ENCODE assay signal across 20 cellular contexts in the genomic region with DNA sequence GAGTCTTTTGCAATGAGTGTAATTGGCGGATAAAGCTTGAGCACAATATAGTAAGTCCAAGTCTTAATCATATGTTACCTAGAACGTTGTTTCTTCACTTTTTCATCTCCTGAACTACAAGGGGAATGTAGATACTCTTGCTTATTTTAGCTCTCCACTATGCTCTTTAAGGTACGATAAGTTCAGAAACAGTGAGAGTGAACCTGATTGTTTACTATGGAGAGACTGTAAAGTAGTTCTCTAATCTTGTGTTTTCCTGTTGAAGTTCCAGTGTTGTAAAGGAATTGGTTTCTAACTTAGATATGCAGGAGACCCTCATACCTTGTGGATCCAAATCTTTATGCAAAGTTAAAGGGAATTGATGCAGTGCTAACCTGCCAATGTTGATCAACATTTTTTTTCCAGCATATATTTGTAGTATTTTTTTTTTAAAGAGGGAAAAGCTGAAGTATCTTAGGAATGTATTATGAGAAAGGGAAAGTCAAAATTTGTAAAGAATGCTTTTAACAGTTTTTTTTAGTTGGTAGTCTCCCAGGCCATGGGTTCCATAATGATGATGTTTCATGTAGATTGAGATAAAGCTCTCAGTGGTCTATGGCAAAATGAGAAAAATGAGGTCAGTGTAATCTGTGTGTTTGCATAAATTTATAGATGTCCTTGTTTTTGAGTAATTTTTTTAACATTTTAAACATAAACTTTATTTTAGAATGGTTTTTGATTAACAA. TPM values are rescaled to one million over a fixed set of nuclear protein-coding genes. Genes with fewer than 3 reads are reported as not detected.
A peak's percentile ranks its signal among the peaks of the same experiment; 100 is the strongest.
DNase-seq lines count a peak whose midpoint lies in the region; ATAC-seq and TF ChIP-seq lines count a peak whose summit lies in the region.
"Had no signal": no experiment of that assay in that cellular context is flagged by ENCODE, and none has a peak within 500 bp of the region (broad histone marks: within the 10 kb centered on the region; RNA-seq: fewer than 3 reads in every experiment).

No MANE protein-coding gene starts in this region.

- no peaks in the 10 kb centered on the region for H3K27me3 Mint-ChIP-seq in stimulated activated naive B cell treated with anti-CD40 and anti-IgM and Interleukin-4, amounts not matched to agents 10 μg/mL and 1 μg/mL and 100 μg/mL, for 72 hours
- H3K27me3 Mint-ChIP-seq in activated CD8-positive, alpha-beta T cell treated with anti-CD3 and anti-CD28 coated beads for 36 hours = no peaks in the 10 kb centered on the region
- H3K27me3 Mint-ChIP-seq: CD8-positive, alpha-beta memory T cell had no signal

- H3K36me3 ChIP-seq in SK-N-SH (replicated peaks in 1 of 2; ENCODE audit: control insufficient read depth in 1 of 2, insufficient read depth in 2 of 2, low read length in 1 of 2) (peaks cover 0 to 4% of the 10 kb centered on the region in 2 experiments), IMR-90 (ENCODE audit: control insufficient read depth, insufficient read depth, low read length) (no peaks in the 10 kb centered on the region)
- H3K36me3 ChIP-seq: BE2C, SJCRH30 had no signal

- no peak for TF ChIP-seq POLR2A in IMR-90 (IDR thresholded peaks at IDR 0.05; ENCODE audit: low read depth, low read length)

- no peak overlapping the region for H3K18ac ChIP-seq in IMR-90 (ENCODE audit: low read depth, low read length)

- peaks cover 8 to 10% of the 10 kb centered on the region in 2 donors for H3K36me3 Mint-ChIP-seq in stimulated activated naive B cell treated with anti-CD40 and anti-IgM and Interleukin-4, amounts not matched to agents 10 μg/mL and 1 μg/mL and 100 μg/mL, for 72 hours
- peaks cover 15% of the 10 kb centered on the region for H3K36me3 Mint-ChIP-seq in activated CD8-positive, alpha-beta T cell treated with anti-CD3 and anti-CD28 coated beads for 36 hours (ENCODE audit: low read depth)

- H4K20me1 ChIP-seq in SK-N-SH (ENCODE audit: insufficient read depth) = peaks cover 46% of the 10 kb centered on the region
- H4K20me1 ChIP-seq in IMR-90 (ENCODE audit: insufficient read depth, low read length) = peaks cover 20% of the 10 kb centered on the region; the same call in 1 of the 2 replicates

- H3K4me3 ChIP-seq in SK-N-SH (ENCODE audit: low read depth in 2 of 2, low read length in 1 of 2) (no peak overlapping the region), IMR-90 (ENCODE audit: insufficient read depth, low read depth, low read length) (no peak overlapping the region), fibroblast of the aortic adventitia (ENCODE audit: low read depth, low read length) (no peak overlapping the region)
- H3K4me3 ChIP-seq: SJCRH30 had no signal

- no peaks in the 10 kb centered on the region for H3K9me2 ChIP-seq in SK-N-SH

- no peak for TF ChIP-seq RAD21 in SK-N-SH (IDR thresholded peaks at IDR 0.05; ENCODE audit: low read length)
- TF ChIP-seq RAD21 in IMR-90 (IDR thresholded peaks at IDR 0.05; ENCODE audit: low read length) = no peak

- no peak overlapping the region for H3K4me3 Mint-ChIP-seq in stimulated activated naive B cell treated with anti-CD40 and anti-IgM and Interleukin-4, amounts not matched to agents 10 μg/mL and 1 μg/mL and 100 μg/mL, for 72 hours
- H3K4me3 Mint-ChIP-seq in activated CD8-positive, alpha-beta T cell treated with anti-CD3 and anti-CD28 coated beads for 36 hours = no peak overlapping the region
- H3K4me3 Mint-ChIP-seq: H9 had no signal

- in situ Hi-C loops in IMR-90 (cut with MboI; ENCODE audit: low sequenced_read_pairs) = no loop called here

- no peak overlapping the region for H4K91ac ChIP-seq in IMR-90 (ENCODE audit: insufficient read depth, low read depth, low read length)

- no peak overlapping the region for H2BK5ac ChIP-seq in IMR-90 (ENCODE audit: low read depth, low read length, poor library complexity, severe bottlenecking)

- H2AFZ ChIP-seq in SK-N-SH (ENCODE audit: low read depth) (no peak overlapping the region), IMR-90 (replicated peaks; ENCODE audit: low read length, poor library complexity) (no peak overlapping the region)

- H3K4me1 Mint-ChIP-seq in stimulated activated naive B cell treated with anti-CD40 and anti-IgM and Interleukin-4, amounts not matched to agents 10 μg/mL and 1 μg/mL and 100 μg/mL, for 72 hours = peaks cover 16 to 49% of the 10 kb centered on the region in 2 donors
- H3K4me1 Mint-ChIP-seq in activated CD8-positive, alpha-beta T cell treated with anti-CD3 and anti-CD28 coated beads for 36 hours (ENCODE audit: low read depth) = peaks cover 63% of the 10 kb centered on the region

- no peak overlapping the region for H2BK20ac ChIP-seq in IMR-90 (ENCODE audit: low read depth, low read length)

- no peak overlapping the region for H3K56ac ChIP-seq in IMR-90 (ENCODE audit: extremely low read depth, insufficient read depth, low read length)

- no peak overlapping the region for H2BK120ac ChIP-seq in IMR-90 (ENCODE audit: low read depth, low read length)

- no TSS peak for BruUV-seq in IMR-90 (replicated peaks; lab: Mats Ljungman, UMichigan)

- no peak overlapping the region for H2BK15ac ChIP-seq in IMR-90 (ENCODE audit: low read depth, low read length)

- peaks cover 4 to 35% of the 10 kb centered on the region in 2 experiments; a peak in 3 of 4 replicates for H3K79me1 ChIP-seq in IMR-90 (ENCODE audit: low read depth in 1 of 2, low read length in 2 of 2)

- H3K9ac ChIP-seq in SK-N-SH = no peak overlapping the region
- H3K9ac ChIP-seq in IMR-90 (ENCODE audit: low read depth, low read length) = no peak overlapping the region

- H3F3A ChIP-seq in SK-N-SH (replicated peaks; ENCODE audit: insufficient read depth) = peaks cover 18% of the 10 kb centered on the region

- peak overlapping the region; percentile 31 for H3K27ac Mint-ChIP-seq in stimulated activated naive B cell treated with anti-CD40 and anti-IgM and Interleukin-4, amounts not matched to agents 10 μg/mL and 1 μg/mL and 100 μg/mL, for 72 hours
- no peak overlapping the region for H3K27ac Mint-ChIP-seq in activated CD8-positive, alpha-beta T cell treated with anti-CD3 and anti-CD28 coated beads for 36 hours
- H3K27ac Mint-ChIP-seq: H9 had no signal

- H3K23ac ChIP-seq in IMR-90 (ENCODE audit: low read depth, low read length) = no peak overlapping the region

- DNase-seq in SK-N-SH = no peak
- DNase-seq in IMR-90 = no peak
- peak; percentile 56 for DNase-seq in fibroblast of the aortic adventitia (ENCODE audit: low read depth)
- no peak for DNase-seq in stimulated activated naive B cell treated with anti-CD40 and anti-IgM and Interleukin-4, amounts not matched to agents 10 μg/mL and 1 μg/mL and 100 μg/mL, for 72 hours
- no peak for DNase-seq in activated gamma-delta T cell (lab: John Stamatoyannopoulos, UW)
- DNase-seq in activated CD8-positive, alpha-beta T cell treated with anti-CD3 and anti-CD28 coated beads for 36 hours = no peak
- no peak for DNase-seq in stimulated activated naive CD4-positive, alpha-beta T cell (lab: John Stamatoyannopoulos, UW)
- DNase-seq: BE2C; CD8-positive, alpha-beta memory T cell; DMS 273 treated with DMSO at 0.1 percent for 48 hours; H9; NCI-H1436; NCI-H2029; NCI-H2171; NCI-H510A; NCI-H774; SJCRH30 had no signal

- H3K9me3 ChIP-seq in SK-N-SH = no peaks in the 10 kb centered on the region
- H3K9me3 ChIP-seq in IMR-90 (ENCODE audit: control insufficient read depth, insufficient read depth, low read length) = no peaks in the 10 kb centered on the region
- H3K9me3 ChIP-seq: BE2C, SJCRH30 had no signal

- H4K5ac ChIP-seq in IMR-90 (ENCODE audit: low read depth, low read length) = no peak overlapping the region

- intact Hi-C loops in IMR-90 (cut with micrococcal nuclease) = no loop called here
- intact Hi-C loops in activated CD8-positive, alpha-beta T cell treated with anti-CD3 and anti-CD28 coated beads for 36 hours (cut with micrococcal nuclease) = no loop called here

- H3K9me3 Mint-ChIP-seq in stimulated activated naive B cell treated with anti-CD40 and anti-IgM and Interleukin-4, amounts not matched to agents 10 μg/mL and 1 μg/mL and 100 μg/mL, for 72 hours = no peaks in the 10 kb centered on the region
- no peaks in the 10 kb centered on the region for H3K9me3 Mint-ChIP-seq in activated CD8-positive, alpha-beta T cell treated with anti-CD3 and anti-CD28 coated beads for 36 hours
- H3K9me3 Mint-ChIP-seq: CD8-positive, alpha-beta memory T cell; H9 had no signal

- H3K14ac ChIP-seq in IMR-90 (replicated peaks; ENCODE audit: low read depth, low read length) = no peak overlapping the region

- CTCF ChIA-PET in SK-N-SH (lab: Yijun Ruan, JAX) (interaction anchor here (1.1 to 2.0 kb wide), 2 partner anchors 15 to 42 kb away, joined by 3 to 9 read pairs; partner anchors contain the start of gene ATP11B), IMR-90 (lab: Yijun Ruan, JAX) (interaction anchor here (0.7 to 0.9 kb wide), 2 partner anchors 14 to 16 kb away, joined by 3 read pairs; no protein-coding TSS in a partner anchor)
- CTCF ChIA-PET in activated CD8-positive, alpha-beta T cell treated with anti-CD3 and anti-CD28 coated beads for 36 hours (lab: Charles Lee) = no interaction called here

- H2AK9ac ChIP-seq in IMR-90 (replicated peaks; ENCODE audit: low read depth, low read length, poor library complexity) = no peak overlapping the region

- 88% methylated on average over 3 of the region's 3 CpGs for WGBS in SK-N-SH (ENCODE audit: low lambda C conversion rate)
- no CpG with 5 or more reads among the region's 3 CpGs for WGBS in IMR-90 (ENCODE audit: extremely low coverage in 2 of 2, insufficient read length in 1 of 2), 2 experiments

- peaks cover 3% of the 10 kb centered on the region; the same call in 1 of the 2 replicates for H3K9me1 ChIP-seq in IMR-90 (ENCODE audit: insufficient read depth, low read length)

- ATAC-seq in SK-N-SH treated with all-trans-retinoic acid at 6 μM for 48 hours (peak; percentile 37), IMR-90 (ENCODE audit: low read depth) (peak; percentile 33; the same call in 1 of the 2 replicates)
- ATAC-seq in stimulated activated naive B cell treated with anti-CD40 and anti-IgM and Interleukin-4, amounts not matched to agents 10 μg/mL and 1 μg/mL and 100 μg/mL, for 72 hours (replicated peaks) = no peak
- no peak for ATAC-seq in activated CD8-positive, alpha-beta T cell treated with anti-CD3 and anti-CD28 coated beads for 36 hours

- dilution Hi-C loops in IMR-90 (cut with HindIII; ENCODE audit: low sequenced_read_pairs, unreplicated experiment) = no loop called here

- TF ChIP-seq EP300 in SK-N-SH (IDR thresholded peaks at IDR 0.05; ENCODE audit: borderline replicate concordance in 1 of 2, low read depth in 1 of 2, low read length in 1 of 2) = no peak

- no peak overlapping the region for H3K4ac ChIP-seq in IMR-90 (ENCODE audit: low read depth, low read length)

- H3K27ac ChIP-seq in SK-N-SH (ENCODE audit: low read depth in 2 of 2, low read length in 1 of 2) = no peak overlapping the region
- no peak overlapping the region for H3K27ac ChIP-seq in IMR-90 (ENCODE audit: insufficient read depth, low read length)
- H3K27ac ChIP-seq: 22Rv1, RWPE1, SJCRH30 had no signal

- no peak for TF ChIP-seq CTCF in SK-N-SH (IDR thresholded peaks at IDR 0.05)
- no peak for TF ChIP-seq CTCF in IMR-90 (conservative IDR thresholded peaks at IDR 0.05; ENCODE audit: low read depth, low read length)
- no peak for TF ChIP-seq CTCF in fibroblast of the aortic adventitia (IDR thresholded peaks at IDR 0.05; ENCODE audit: insufficient read depth, low read length)
- TF ChIP-seq CTCF in activated CD8-positive, alpha-beta T cell treated with anti-CD3 and anti-CD28 coated beads for 36 hours (IDR thresholded peaks at IDR 0.05) = no peak

- H3K4me1 ChIP-seq in SK-N-SH (ENCODE audit: control insufficient read depth in 1 of 2, insufficient read depth in 2 of 2, low read depth in 1 of 2, low read length in 1 of 2) (peaks cover 4 to 14% of the 10 kb centered on the region in 2 experiments; a peak in 3 of 4 replicates), IMR-90 (ENCODE audit: control insufficient read depth, insufficient read depth, low read length) (peaks cover 1% of the 10 kb centered on the region; the same call in 1 of the 2 replicates)
- H3K4me1 ChIP-seq: BE2C had no signal

- H3K79me2 ChIP-seq in SK-N-SH (ENCODE audit: insufficient read depth) = peaks cover 99% of the 10 kb centered on the region

- H4K8ac ChIP-seq in IMR-90 (ENCODE audit: low read depth in 2 of 2, low read length in 2 of 2) = no peak overlapping the region

- no peaks in the 10 kb centered on the region for H3K27me3 ChIP-seq in SK-N-SH (ENCODE audit: insufficient read depth)
- no peaks in the 10 kb centered on the region for H3K27me3 ChIP-seq in IMR-90 (ENCODE audit: control insufficient read depth, insufficient read depth, low read length)
- H3K27me3 ChIP-seq: BE2C, SJCRH30 had no signal

- POLR2A ChIA-PET in SK-N-SH (lab: Yijun Ruan, JAX) (no interaction called here), IMR-90 (lab: Charles Lee; ENCODE audit: unreplicated experiment) (no interaction called here)
- POLR2A ChIA-PET in activated CD8-positive, alpha-beta T cell treated with anti-CD3 and anti-CD28 coated beads for 36 hours (lab: Charles Lee) = no interaction called here

- no peak overlapping the region for H2AK5ac ChIP-seq in IMR-90 (ENCODE audit: low read depth, low read length)

- H3K4me2 ChIP-seq in SK-N-SH (no peak overlapping the region), IMR-90 (ENCODE audit: low read depth, low read length) (no peak overlapping the region)

RNA-seq across cellular contexts. Expression of gene ATP11B, which starts 14.9 kb away (rescaled TPM):
- 8.7 and 11.1 TPM in 2 replicates for polyA plus RNA-seq in SK-N-SH (2012; rRNA removed)
- polyA plus RNA-seq in SK-N-SH (2012; cell fraction: cytosol; rRNA removed) = 13.5 and 16.8 TPM in 2 replicates
- 8.2 and 15.7 TPM in 2 replicates for polyA plus RNA-seq in SK-N-SH (2012; cell fraction: nucleus; rRNA removed)
- 39.6 and 66.4 TPM in 2 replicates for total RNA-seq in IMR-90 (2012; rRNA removed)
- polyA plus RNA-seq in IMR-90 (2012; rRNA removed) = 7.8 and 10.0 TPM in 2 replicates
- 2.0 and 2.1 TPM in 2 replicates for polyA plus RNA-seq in IMR-90 (2012; cell fraction: cytosol; rRNA removed)
- polyA plus RNA-seq in IMR-90 (2012; cell fraction: nucleus; rRNA removed; ENCODE audit: low replicate concordance) = 3.5 and 15.0 TPM in 2 replicates
- total RNA-seq in fibroblast of the aortic adventitia (ENCODE audit: low replicate concordance) = 61.7 and 66.4 TPM in 2 replicates
- 10 to 100 TPM; 85.7 to 95.3 TPM for total RNA-seq in activated CD8-positive, alpha-beta T cell treated with anti-CD3 and anti-CD28 coated beads for 36 hours

Comparison
In these comparisons a context has a peak if more than half of its experiments do, and no peak if none do; other contexts are left out.
1. ATAC-seq: peak in SK-N-SH treated with all-trans-retinoic acid at 6 μM for 48 hours (single experiment) and IMR-90 (single experiment); none in stimulated activated naive B cell treated with anti-CD40 and anti-IgM and Interleukin-4, amounts not matched to agents 10 μg/mL and 1 μg/mL and 100 μg/mL, for 72 hours (0 of 2) and activated CD8-positive, alpha-beta T cell treated with anti-CD3 and anti-CD28 coated beads for 36 hours (single experiment).